Comparison of ENCODE assay signal across 1 cellular context in genomic region chr2:8609357-8609804, GRCh38.
TF ChIP-seq lines count a peak whose summit lies in the region.

No MANE protein-coding gene starts in this region.

TF ChIP-seq in HepG2, 621 proteins besides CTCF, POLR2A, EP300 and RAD21 (continued from another document and continues in another):
- TF ChIP-seq ZNF362 (CRISPR knock-in tag; IDR thresholded peaks at IDR 0.05; ENCODE audit: borderline replicate concordance) (peak; percentile 25; the same call in 1 of the 2 replicates), NR2F6 (IDR thresholded peaks at IDR 0.05) (peak; percentile 91), NR2F6 (CRISPR knock-in tag; IDR thresholded peaks at IDR 0.05) (peak; percentile 95), MIER3 (CRISPR knock-in tag; IDR thresholded peaks at IDR 0.05; ENCODE audit: borderline replicate concordance) (peak; percentile 96), MXD4 (CRISPR knock-in tag; IDR thresholded peaks at IDR 0.05) (peak; percentile 75), THRA (CRISPR knock-in tag; IDR thresholded peaks at IDR 0.05; ENCODE audit: borderline replicate concordance) (peak; percentile 97), ONECUT2 (CRISPR knock-in tag; IDR thresholded peaks at IDR 0.05) (peak; percentile 41; the same call in 1 of the 2 replicates), ZNF143 (CRISPR knock-in tag; IDR thresholded peaks at IDR 0.05) (peak; percentile 70), ZBTB3 (CRISPR knock-in tag; IDR thresholded peaks at IDR 0.05; ENCODE audit: borderline replicate concordance, low read depth) (peak; percentile 64; the same call in 1 of the 2 replicates), ZNF12 (CRISPR knock-in tag; IDR thresholded peaks at IDR 0.05) (peak; percentile 68; the same call in 1 of the 2 replicates), HIC2 (CRISPR knock-in tag; IDR thresholded peaks at IDR 0.05; ENCODE audit: low read depth) (peak; percentile 60; the same call in 1 of the 2 replicates), NFE2 (CRISPR knock-in tag; IDR thresholded peaks at IDR 0.05) (no peak), ZFP41 (CRISPR knock-in tag; IDR thresholded peaks at IDR 0.05; ENCODE audit: borderline replicate concordance) (no peak), TFE3 (CRISPR knock-in tag; IDR thresholded peaks at IDR 0.05) (peak; percentile 100), HOXD1 (CRISPR knock-in tag; IDR thresholded peaks at IDR 0.05) (peak; percentile 56), KDM3A (CRISPR knock-in tag; IDR thresholded peaks at IDR 0.05; ENCODE audit: low read depth) (peak; percentile 92; the same call in 1 of the 2 replicates), LCORL (IDR thresholded peaks at IDR 0.05) (peak; percentile 75; the same call in 1 of the 2 replicates), LCORL (CRISPR knock-in tag; IDR thresholded peaks at IDR 0.05) (peak; percentile 99), CCDC6 (CRISPR knock-in tag; IDR thresholded peaks at IDR 0.05) (peak; percentile 69; the same call in 1 of the 2 replicates), HES4 (CRISPR knock-in tag; IDR thresholded peaks at IDR 0.05; ENCODE audit: borderline replicate concordance) (0 out of 2 replicates have a peak, but pooled peaks have one; percentile 44), ATF2 (CRISPR knock-in tag; IDR thresholded peaks at IDR 0.05) (peak; percentile 88), ZNF766 (CRISPR knock-in tag; IDR thresholded peaks at IDR 0.05; ENCODE audit: borderline replicate concordance) (0 out of 2 replicates have a peak, but pooled peaks have one; percentile 74), NFE2L1 (CRISPR knock-in tag; IDR thresholded peaks at IDR 0.05; ENCODE audit: borderline replicate concordance) (no peak), HOXA9 (CRISPR knock-in tag; IDR thresholded peaks at IDR 0.05; ENCODE audit: borderline replicate concordance) (no peak), THAP11 (CRISPR knock-in tag; IDR thresholded peaks at IDR 0.05) (peak; percentile 79), SIX1 (CRISPR knock-in tag; IDR thresholded peaks at IDR 0.05; ENCODE audit: borderline replicate concordance) (peak; percentile 84), ZNF652 (CRISPR knock-in tag; IDR thresholded peaks at IDR 0.05; ENCODE audit: borderline replicate concordance, low read depth) (peak; percentile 59; the same call in 1 of the 2 replicates), ETV6 (CRISPR knock-in tag; conservative IDR thresholded peaks at IDR 0.05) (0 out of 2 replicates have a peak, but pooled peaks have one; percentile 35), NONO (IDR thresholded peaks at IDR 0.05) (no peak), NONO (CRISPR knock-in tag; conservative IDR thresholded peaks at IDR 0.05) (peak; percentile 80; the same call in 1 of the 2 replicates), ELF1 (CRISPR knock-in tag; IDR thresholded peaks at IDR 0.05) (peak; percentile 36; the same call in 1 of the 2 replicates), ZNF343 (CRISPR knock-in tag; IDR thresholded peaks at IDR 0.05) (peak; percentile 70; the same call in 1 of the 2 replicates)
- TF ChIP-seq, protein P1, sequence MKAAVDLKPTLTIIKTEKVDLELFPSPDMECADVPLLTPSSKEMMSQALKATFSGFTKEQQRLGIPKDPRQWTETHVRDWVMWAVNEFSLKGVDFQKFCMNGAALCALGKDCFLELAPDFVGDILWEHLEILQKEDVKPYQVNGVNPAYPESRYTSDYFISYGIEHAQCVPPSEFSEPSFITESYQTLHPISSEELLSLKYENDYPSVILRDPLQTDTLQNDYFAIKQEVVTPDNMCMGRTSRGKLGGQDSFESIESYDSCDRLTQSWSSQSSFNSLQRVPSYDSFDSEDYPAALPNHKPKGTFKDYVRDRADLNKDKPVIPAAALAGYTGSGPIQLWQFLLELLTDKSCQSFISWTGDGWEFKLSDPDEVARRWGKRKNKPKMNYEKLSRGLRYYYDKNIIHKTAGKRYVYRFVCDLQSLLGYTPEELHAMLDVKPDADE (CRISPR knock-in tag; IDR thresholded peaks at IDR 0.05), result 0 out of 2 replicates have a peak, but pooled peaks have one; percentile 44
- TF ChIP-seq, protein P2, sequence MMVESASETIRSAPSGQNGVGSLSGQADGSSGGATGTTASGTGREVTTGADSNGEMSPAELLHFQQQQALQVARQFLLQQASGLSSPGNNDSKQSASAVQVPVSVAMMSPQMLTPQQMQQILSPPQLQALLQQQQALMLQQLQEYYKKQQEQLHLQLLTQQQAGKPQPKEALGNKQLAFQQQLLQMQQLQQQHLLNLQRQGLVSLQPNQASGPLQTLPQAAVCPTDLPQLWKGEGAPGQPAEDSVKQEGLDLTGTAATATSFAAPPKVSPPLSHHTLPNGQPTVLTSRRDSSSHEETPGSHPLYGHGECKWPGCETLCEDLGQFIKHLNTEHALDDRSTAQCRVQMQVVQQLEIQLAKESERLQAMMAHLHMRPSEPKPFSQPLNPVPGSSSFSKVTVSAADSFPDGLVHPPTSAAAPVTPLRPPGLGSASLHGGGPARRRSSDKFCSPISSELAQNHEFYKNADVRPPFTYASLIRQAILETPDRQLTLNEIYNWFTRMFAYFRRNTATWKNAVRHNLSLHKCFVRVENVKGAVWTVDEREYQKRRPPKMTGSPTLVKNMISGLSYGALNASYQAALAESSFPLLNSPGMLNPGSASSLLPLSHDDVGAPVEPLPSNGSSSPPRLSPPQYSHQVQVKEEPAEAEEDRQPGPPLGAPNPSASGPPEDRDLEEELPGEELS (CRISPR knock-in tag; IDR thresholded peaks at IDR 0.05), result peak; percentile 93
- TF ChIP-seq, protein P3, sequence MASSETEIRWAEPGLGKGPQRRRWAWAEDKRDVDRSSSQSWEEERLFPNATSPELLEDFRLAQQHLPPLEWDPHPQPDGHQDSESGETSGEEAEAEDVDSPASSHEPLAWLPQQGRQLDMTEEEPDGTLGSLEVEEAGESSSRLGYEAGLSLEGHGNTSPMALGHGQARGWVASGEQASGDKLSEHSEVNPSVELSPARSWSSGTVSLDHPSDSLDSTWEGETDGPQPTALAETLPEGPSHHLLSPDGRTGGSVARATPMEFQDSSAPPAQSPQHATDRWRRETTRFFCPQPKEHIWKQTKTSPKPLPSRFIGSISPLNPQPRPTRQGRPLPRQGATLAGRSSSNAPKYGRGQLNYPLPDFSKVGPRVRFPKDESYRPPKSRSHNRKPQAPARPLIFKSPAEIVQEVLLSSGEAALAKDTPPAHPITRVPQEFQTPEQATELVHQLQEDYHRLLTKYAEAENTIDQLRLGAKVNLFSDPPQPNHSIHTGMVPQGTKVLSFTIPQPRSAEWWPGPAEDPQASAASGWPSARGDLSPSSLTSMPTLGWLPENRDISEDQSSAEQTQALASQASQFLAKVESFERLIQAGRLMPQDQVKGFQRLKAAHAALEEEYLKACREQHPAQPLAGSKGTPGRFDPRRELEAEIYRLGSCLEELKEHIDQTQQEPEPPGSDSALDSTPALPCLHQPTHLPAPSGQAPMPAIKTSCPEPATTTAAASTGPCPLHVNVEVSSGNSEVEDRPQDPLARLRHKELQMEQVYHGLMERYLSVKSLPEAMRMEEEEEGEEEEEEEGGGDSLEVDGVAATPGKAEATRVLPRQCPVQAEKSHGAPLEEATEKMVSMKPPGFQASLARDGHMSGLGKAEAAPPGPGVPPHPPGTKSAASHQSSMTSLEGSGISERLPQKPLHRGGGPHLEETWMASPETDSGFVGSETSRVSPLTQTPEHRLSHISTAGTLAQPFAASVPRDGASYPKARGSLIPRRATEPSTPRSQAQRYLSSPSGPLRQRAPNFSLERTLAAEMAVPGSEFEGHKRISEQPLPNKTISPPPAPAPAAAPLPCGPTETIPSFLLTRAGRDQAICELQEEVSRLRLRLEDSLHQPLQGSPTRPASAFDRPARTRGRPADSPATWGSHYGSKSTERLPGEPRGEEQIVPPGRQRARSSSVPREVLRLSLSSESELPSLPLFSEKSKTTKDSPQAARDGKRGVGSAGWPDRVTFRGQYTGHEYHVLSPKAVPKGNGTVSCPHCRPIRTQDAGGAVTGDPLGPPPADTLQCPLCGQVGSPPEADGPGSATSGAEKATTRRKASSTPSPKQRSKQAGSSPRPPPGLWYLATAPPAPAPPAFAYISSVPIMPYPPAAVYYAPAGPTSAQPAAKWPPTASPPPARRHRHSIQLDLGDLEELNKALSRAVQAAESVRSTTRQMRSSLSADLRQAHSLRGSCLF (CRISPR knock-in tag; IDR thresholded peaks at IDR 0.05; ENCODE audit: borderline replicate concordance), result 0 out of 2 replicates have a peak, but pooled peaks have one; percentile 47
- TF ChIP-seq, protein P4, sequence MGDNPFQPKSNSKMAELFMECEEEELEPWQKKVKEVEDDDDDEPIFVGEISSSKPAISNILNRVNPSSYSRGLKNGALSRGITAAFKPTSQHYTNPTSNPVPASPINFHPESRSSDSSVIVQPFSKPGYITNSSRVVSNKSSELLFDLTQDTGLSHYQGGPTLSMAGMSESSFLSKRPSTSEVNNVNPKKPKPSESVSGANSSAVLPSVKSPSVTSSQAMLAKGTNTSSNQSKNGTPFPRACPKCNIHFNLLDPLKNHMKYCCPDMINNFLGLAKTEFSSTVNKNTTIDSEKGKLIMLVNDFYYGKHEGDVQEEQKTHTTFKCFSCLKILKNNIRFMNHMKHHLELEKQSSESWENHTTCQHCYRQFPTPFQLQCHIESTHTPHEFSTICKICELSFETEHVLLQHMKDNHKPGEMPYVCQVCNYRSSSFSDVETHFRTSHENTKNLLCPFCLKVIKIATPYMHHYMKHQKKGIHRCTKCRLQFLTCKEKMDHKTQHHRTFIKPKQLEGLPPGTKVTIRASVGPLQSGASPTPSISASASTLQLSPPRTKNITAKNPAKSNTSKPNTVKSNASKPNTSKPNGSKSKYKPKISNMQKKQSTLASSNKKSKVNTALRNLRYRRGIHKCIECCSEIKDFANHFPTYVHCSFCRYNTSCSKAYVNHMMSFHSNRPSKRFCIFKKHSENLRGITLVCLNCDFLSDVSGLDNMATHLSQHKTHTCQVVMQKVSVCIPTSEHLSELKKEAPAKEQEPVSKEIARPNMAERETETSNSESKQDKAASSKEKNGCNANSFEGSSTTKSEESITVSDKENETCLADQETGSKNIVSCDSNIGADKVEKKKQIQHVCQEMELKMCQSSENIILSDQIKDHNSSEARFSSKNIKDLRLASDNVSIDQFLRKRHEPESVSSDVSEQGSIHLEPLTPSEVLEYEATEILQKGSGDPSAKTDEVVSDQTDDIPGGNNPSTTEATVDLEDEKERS (CRISPR knock-in tag; IDR thresholded peaks at IDR 0.05), result peak; percentile 99
- TF ChIP-seq, protein P5, sequence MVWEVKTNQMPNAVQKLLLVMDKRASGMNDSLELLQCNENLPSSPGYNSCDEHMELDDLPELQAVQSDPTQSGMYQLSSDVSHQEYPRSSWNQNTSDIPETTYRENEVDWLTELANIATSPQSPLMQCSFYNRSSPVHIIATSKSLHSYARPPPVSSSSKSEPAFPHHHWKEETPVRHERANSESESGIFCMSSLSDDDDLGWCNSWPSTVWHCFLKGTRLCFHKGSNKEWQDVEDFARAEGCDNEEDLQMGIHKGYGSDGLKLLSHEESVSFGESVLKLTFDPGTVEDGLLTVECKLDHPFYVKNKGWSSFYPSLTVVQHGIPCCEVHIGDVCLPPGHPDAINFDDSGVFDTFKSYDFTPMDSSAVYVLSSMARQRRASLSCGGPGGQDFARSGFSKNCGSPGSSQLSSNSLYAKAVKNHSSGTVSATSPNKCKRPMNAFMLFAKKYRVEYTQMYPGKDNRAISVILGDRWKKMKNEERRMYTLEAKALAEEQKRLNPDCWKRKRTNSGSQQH (CRISPR knock-in tag; IDR thresholded peaks at IDR 0.05; ENCODE audit: low read depth), result peak; percentile 62; the same call in 1 of the 2 replicates
